Comparison of ENCODE assay signal across 8 cellular contexts in genomic region chr5:99033014-99033931, GRCh38.
DNase-seq lines count a peak whose midpoint lies in the region; ATAC-seq and FAIRE-seq lines count a peak whose summit lies in the region.

No MANE protein-coding gene starts in this region.

- peak; percentile 13 for ATAC-seq in GM19023 (IDR thresholded peaks at IDR 0.05; ENCODE audit: unreplicated experiment)
- peak; percentile 13 for ATAC-seq in HG03432 (IDR thresholded peaks at IDR 0.05; ENCODE audit: unreplicated experiment)
- ATAC-seq in HG03469 (IDR thresholded peaks at IDR 0.05; ENCODE audit: unreplicated experiment): no peak

- no peak for FAIRE-seq in urothelium cell line (lab: Jason Lieb, UNC)

- peak; percentile 14 for DNase-seq in astrocyte of the hippocampus (ENCODE audit: low read depth, low spot score)
- peak; percentile 24 to 33 for DNase-seq in lung microvascular endothelial cell (ENCODE audit: low read depth in 2 of 2)
- no peak for DNase-seq in urothelium cell line (ENCODE audit: low spot score)
- DNase-seq in NCI-H82 (lab: John Stamatoyannopoulos, UW): no peak
- DNase-seq in Kasumi-1 (lab: John Stamatoyannopoulos, UW): no peak

Comparison
In these comparisons a context has a peak if more than half of its experiments do, and no peak if none do; other contexts are left out.
1. DNase-seq: peak in astrocyte of the hippocampus (single experiment) and lung microvascular endothelial cell (2 of 2); none in urothelium cell line (single experiment), NCI-H82 (single experiment) and Kasumi-1 (0 of 2).